ENCODE assay signal across 3 cellular contexts in genomic region chr12:57521475-57522018, GRCh38.
TF ChIP-seq lines count a peak whose summit lies in the region.

No MANE protein-coding gene starts in this region.

TF ChIP-seq in A549, 52 proteins besides CTCF, POLR2A, EP300 and RAD21:
- TF ChIP-seq USF2 (IDR thresholded peaks at IDR 0.05) (no peak), ELK1 (IDR thresholded peaks at IDR 0.05; ENCODE audit: low read depth, low read length) (no peak), NPAS2 (CRISPR knock-in tag; IDR thresholded peaks at IDR 0.05; ENCODE audit: borderline replicate concordance) (no peak), ZNF302 (CRISPR knock-in tag; IDR thresholded peaks at IDR 0.05) (no peak), ZFP36 (IDR thresholded peaks at IDR 0.05; ENCODE audit: borderline replicate concordance, partially characterized antibody) (no peak), EHF (CRISPR knock-in tag; IDR thresholded peaks at IDR 0.05) (no peak), SREBF2 (IDR thresholded peaks at IDR 0.05) (no peak), REST (IDR thresholded peaks at IDR 0.05) (no peak), HOXA7 (CRISPR knock-in tag; IDR thresholded peaks at IDR 0.05) (no peak), MAZ (IDR thresholded peaks at IDR 0.05; ENCODE audit: borderline replicate concordance, low read depth, low read length) (no peak), EHMT2 (IDR thresholded peaks at IDR 0.05; ENCODE audit: low read depth) (no peak), MAX (IDR thresholded peaks at IDR 0.05) (no peak), KDM1A (IDR thresholded peaks at IDR 0.05; ENCODE audit: low read depth) (no peak)

TF ChIP-seq in WTC11, 78 proteins besides CTCF, POLR2A, EP300 and RAD21:
- TF ChIP-seq SMAD3 (CRISPR knock-in tag; IDR thresholded peaks at IDR 0.05; ENCODE audit: borderline replicate concordance), result no peak
- TF ChIP-seq HMGXB4 (CRISPR knock-in tag; IDR thresholded peaks at IDR 0.05), result no peak

TF ChIP-seq in H1, 55 proteins besides CTCF, POLR2A, EP300 and RAD21:
- TF ChIP-seq PHF8 (conservative IDR thresholded peaks at IDR 0.05; ENCODE audit: low read depth, low read length) (no peak), MAX (IDR thresholded peaks at IDR 0.05) (no peak), CHD7 (IDR thresholded peaks at IDR 0.05; ENCODE audit: insufficient replicate concordance, low read length) (no peak)
